Comparison of ENCODE assay signal across 1 cellular context in genomic region chr11:36586543-36586942, GRCh38.
TF ChIP-seq lines count a peak whose summit lies in the region.

No MANE protein-coding gene starts in this region.

TF ChIP-seq in GM12878, 131 proteins besides CTCF, POLR2A, EP300 and RAD21:
- TF ChIP-seq ATF3 (IDR thresholded peaks at IDR 0.05; ENCODE audit: borderline replicate concordance, extremely low read depth, low read depth, low read length) (peak; percentile 54; the same call in 1 of the 2 replicates), CEBPB (IDR thresholded peaks at IDR 0.05; ENCODE audit: borderline replicate concordance in 1 of 2, low read depth in 2 of 2, low read length in 2 of 2) (no peak), USF1 (IDR thresholded peaks at IDR 0.05; ENCODE audit: borderline replicate concordance, extremely low read length, insufficient read depth, low read depth, low read length) (peak; percentile 49), USF2 (IDR thresholded peaks at IDR 0.05; ENCODE audit: borderline replicate concordance, low read depth, low read length) (peak; percentile 52; the same call in 1 of the 2 replicates), SPI1 (IDR thresholded peaks at IDR 0.05; ENCODE audit: borderline replicate concordance, insufficient read depth, low read depth, low read length) (peak; percentile 15; the same call in 1 of the 2 replicates), SMAD1 (IDR thresholded peaks at IDR 0.05; ENCODE audit: low read depth, partially characterized antibody) (no peak), SIX5 (IDR thresholded peaks at IDR 0.05; ENCODE audit: low read depth, low read length, severe bottlenecking) (peak; percentile 69), HCFC1 (IDR thresholded peaks at IDR 0.05; ENCODE audit: low read length) (peak; percentile 54; the same call in 1 of the 2 replicates), ZZZ3 (IDR thresholded peaks at IDR 0.05; ENCODE audit: control insufficient read depth, insufficient read length, low read depth) (no peak), RAD51 (IDR thresholded peaks at IDR 0.05) (peak; percentile 59; the same call in 1 of the 2 replicates)
TF ChIP-seq in GM12878: peak in this region for 7.
